20 cellular contexts compared by ENCODE assay signal in the genomic region with DNA sequence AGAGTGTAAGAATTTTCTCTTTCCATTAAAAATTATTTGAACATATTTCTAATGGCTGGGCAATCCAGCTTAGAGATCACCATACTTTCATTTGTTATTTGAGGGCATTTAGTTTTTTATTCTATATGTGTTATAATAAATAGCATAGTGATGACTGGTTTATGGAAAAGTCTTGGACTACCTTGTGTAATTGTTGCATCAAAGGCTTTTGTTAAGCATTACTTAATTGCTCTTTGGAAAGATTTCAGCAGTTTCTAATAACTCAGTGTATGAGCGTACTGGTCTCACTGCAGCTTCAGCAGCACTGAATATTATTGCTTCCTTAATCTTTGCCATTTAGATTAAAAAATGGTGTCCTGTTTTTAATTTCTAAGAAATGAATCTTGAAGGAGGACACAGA.
"Had no signal": no experiment of that assay in that cellular context is flagged by ENCODE, and none has a peak within 500 bp of the region (broad histone marks: within the 10 kb centered on the region; RNA-seq: fewer than 3 reads in every experiment).

No MANE protein-coding gene starts in this region.

- H3K9me3 ChIP-seq: lower lobe of right lung, neutrophil, pancreas, testis had no signal

- H3K27me3 ChIP-seq: brain microvascular endothelial cell, hepatocyte, neutrophil, pancreas, spleen, testis had no signal

- H3K4me1 ChIP-seq: lower lobe of right lung, pancreas, spleen, testis had no signal

- H3K4me3 ChIP-seq: coronary artery, hepatocyte, lower lobe of right lung, pancreas, spleen, testis had no signal

- DNase-seq: activated CD4-positive, alpha-beta T cell treated with anti-CD3 and anti-CD28 coated beads, Interleukin-2, amount 10 ng/mL, durations not matched to agents 24 days and 14 days; activated CD8-positive, alpha-beta T cell treated with anti-CD3 and anti-CD28 coated beads, Interleukin-2, amount 10 ng/mL, durations not matched to agents 7 days and 5 days; activated naive CD4-positive, alpha-beta T cell treated with anti-CD3 and anti-CD28 coated beads, Interleukin-2, amount 10 ng/mL, durations not matched to agents 7 days and 5 days; activated naive CD8-positive, alpha-beta T cell treated with anti-CD3 and anti-CD28 coated beads, Interleukin-2, amount 50 U/mL, for 24 hours; activated T-cell treated with anti-CD3 and anti-CD28 coated beads, Interleukin-2, amount 50 U/mL, for 24 hours; aorta; brain microvascular endothelial cell; lower lobe of right lung; natural killer cell; pancreas; spleen; stimulated activated CD4-positive, alpha-beta T cell treated with anti-CD3 and anti-CD28 coated beads, Interleukin-4, amount 100 ng/mL, for 4 hours; T1000; testis had no signal

- H3K79me2 ChIP-seq: hepatocyte had no signal

- ATAC-seq: activated CD8-positive, alpha-beta T cell treated with anti-CD3 and anti-CD28 coated beads, Interleukin-2, amount 10 ng/mL, durations not matched to agents 7 days and 5 days; activated naive CD8-positive, alpha-beta T cell treated with anti-CD3 and anti-CD28 coated beads, Interleukin-2, amount 50 U/mL, for 24 hours; lower lobe of right lung; natural killer cell; pancreas; sciatic nerve; stimulated activated memory B cell treated with anti-CD40 and anti-IgM and Interleukin-4, amounts not matched to agents 10 μg/mL and 1 μg/mL and 100 μg/mL, for 72 hours had no signal

- H2AFZ ChIP-seq: hepatocyte had no signal

- H3K27ac ChIP-seq: brain microvascular endothelial cell, coronary artery, lower lobe of right lung, neutrophil, pancreas, spleen, testis had no signal

- H3K4me2 ChIP-seq: hepatocyte had no signal

- H3K36me3 ChIP-seq: brain microvascular endothelial cell, neutrophil, pancreas had no signal

- FAIRE-seq: islet of Langerhans, pancreas had no signal
